Comparison of ENCODE assay signal across 9 cellular contexts in genomic region chr5:72244862-72245371, GRCh38.
DNase-seq lines count a peak whose midpoint lies in the region; ATAC-seq and TF ChIP-seq lines count a peak whose summit lies in the region.
"Had no signal": no experiment of that assay in that cellular context is flagged by ENCODE, and none has a peak within 500 bp of the region (broad histone marks: within the 10 kb centered on the region; RNA-seq: fewer than 3 reads in every experiment).

No MANE protein-coding gene starts in this region.

- H3K36me3 ChIP-seq in OCI-LY3 (replicated peaks; ENCODE audit: low read depth, low read length) (peaks cover 2% of the 10 kb centered on the region), endodermal cell (ENCODE audit: control insufficient read depth, insufficient read depth, low read length) (peaks cover 6% of the 10 kb centered on the region), Peyer's patch (no peaks in the 10 kb centered on the region)
- H3K36me3 ChIP-seq: neutrophil had no signal

- H3K4me3 Mint-ChIP-seq in endodermal cell (no peak overlapping the region), nephron (no peak overlapping the region)

- peak; percentile 34 for DNase-seq in COR-L47 (lab: John Stamatoyannopoulos, UW)
- DNase-seq in endodermal cell: peak; percentile 69
- DNase-seq in Peyer's patch: no peak

- no peak overlapping the region for H3K4me3 ChIP-seq in OCI-LY3 (ENCODE audit: low read length)
- H3K4me3 ChIP-seq in endodermal cell (ENCODE audit: low read length): no peak overlapping the region
- no peak overlapping the region for H3K4me3 ChIP-seq in Peyer's patch

- H3K79me2 ChIP-seq in OCI-LY3 (ENCODE audit: low read length): peaks cover 4% of the 10 kb centered on the region; the same call in 1 of the 2 replicates

- H3K9ac ChIP-seq in OCI-LY3 (ENCODE audit: low read length): no peak overlapping the region
- no peak overlapping the region for H3K9ac ChIP-seq in endodermal cell (ENCODE audit: extremely low read depth, low read length, poor library complexity, severe bottlenecking)

- H2AFZ ChIP-seq in OCI-LY3 (ENCODE audit: low read depth, low read length): no peak overlapping the region

- WGBS in endodermal cell (ENCODE audit: insufficient coverage in 1 of 2, insufficient read length in 1 of 2), 2 experiments: 96 to 100% methylated on average over 2 of the region's 2 CpGs

- peak; percentile 40 for TF ChIP-seq CTCF in OCI-LY3 (IDR thresholded peaks at IDR 0.05; ENCODE audit: low read depth, low read length)
- TF ChIP-seq CTCF in endodermal cell (conservative IDR thresholded peaks at IDR 0.05): peak; percentile 69
- peak; percentile 25 to 42 (median 26) for TF ChIP-seq CTCF in nephron (IDR thresholded peaks at IDR 0.05; ENCODE audit: unreplicated experiment in 3 of 3)
- peak in 3 of 6 experiments; percentile 10 to 24 (median 22) for TF ChIP-seq CTCF in Peyer's patch (IDR thresholded peaks at IDR 0.05)

- no peak overlapping the region for H3K27ac ChIP-seq in OCI-LY3 (ENCODE audit: low read length)
- H3K27ac ChIP-seq in endodermal cell (ENCODE audit: low read depth, low read length): no peak overlapping the region
- H3K27ac ChIP-seq in Peyer's patch: peak overlapping the region in 1 of 4 donors; percentile 1
- H3K27ac ChIP-seq: neutrophil had no signal

- peaks cover 21% of the 10 kb centered on the region for H3K4me1 Mint-ChIP-seq in endodermal cell
- H3K4me1 Mint-ChIP-seq in nephron: peaks cover 53% of the 10 kb centered on the region

- H3K36me3 Mint-ChIP-seq in endodermal cell (ENCODE audit: low read depth) (no peaks in the 10 kb centered on the region), nephron (ENCODE audit: low read depth) (no peaks in the 10 kb centered on the region)

- H3K27me3 ChIP-seq in OCI-LY3 (ENCODE audit: low read depth, low read length) (no peaks in the 10 kb centered on the region), endodermal cell (ENCODE audit: control insufficient read depth, insufficient read depth, low read length, poor library complexity, severe bottlenecking) (no peaks in the 10 kb centered on the region), Peyer's patch (no peaks in the 10 kb centered on the region)
- H3K27me3 ChIP-seq: neutrophil had no signal

- ATAC-seq in GM19023 (IDR thresholded peaks at IDR 0.05; ENCODE audit: unreplicated experiment): peak; percentile 87
- ATAC-seq in HG03159 (IDR thresholded peaks at IDR 0.05; ENCODE audit: unreplicated experiment): peak; percentile 95
- ATAC-seq in HG02970 (IDR thresholded peaks at IDR 0.05; ENCODE audit: low FRiP score, unreplicated experiment): no peak

- no peaks in the 10 kb centered on the region for H4K20me1 ChIP-seq in OCI-LY3 (ENCODE audit: insufficient read depth, low read length)

- H3K27me3 Mint-ChIP-seq in endodermal cell (ENCODE audit: insufficient read depth): no peaks in the 10 kb centered on the region
- no peaks in the 10 kb centered on the region for H3K27me3 Mint-ChIP-seq in nephron (ENCODE audit: low read depth)

- no peak for TF ChIP-seq POLR2A in Peyer's patch (IDR thresholded peaks at IDR 0.05)

- H3K4me2 ChIP-seq in OCI-LY3 (ENCODE audit: low read length): no peak overlapping the region

- no peaks in the 10 kb centered on the region for H3K9me3 ChIP-seq in OCI-LY3 (ENCODE audit: insufficient read depth, low read length)
- no peaks in the 10 kb centered on the region for H3K9me3 ChIP-seq in endodermal cell (ENCODE audit: control insufficient read depth, low read length)
- no peaks in the 10 kb centered on the region for H3K9me3 ChIP-seq in Peyer's patch
- H3K9me3 ChIP-seq: neutrophil had no signal

- H3K27ac Mint-ChIP-seq in endodermal cell (no peak overlapping the region), nephron (peak overlapping the region in 2 of 3 experiments; percentile 29 to 60)

- H3K9me3 Mint-ChIP-seq in endodermal cell (no peaks in the 10 kb centered on the region), nephron (no peaks in the 10 kb centered on the region)

- H3K4me1 ChIP-seq in OCI-LY3 (ENCODE audit: low read length): peaks cover 8% of the 10 kb centered on the region; the same call in 1 of the 2 replicates
- H3K4me1 ChIP-seq in endodermal cell (ENCODE audit: control insufficient read depth, insufficient read depth, low read length): no peaks in the 10 kb centered on the region
- H3K4me1 ChIP-seq in Peyer's patch: peaks cover 0 to 11% (median 0%) of the 10 kb centered on the region in 4 donors

Comparison
In these comparisons a context has a peak if more than half of its experiments do, and no peak if none do; other contexts are left out.
1. DNase-seq: peak in COR-L47 (single experiment) and endodermal cell (single experiment); none in Peyer's patch (0 of 3).